ENCODE assay signal across 26 cellular contexts in the genomic region with DNA sequence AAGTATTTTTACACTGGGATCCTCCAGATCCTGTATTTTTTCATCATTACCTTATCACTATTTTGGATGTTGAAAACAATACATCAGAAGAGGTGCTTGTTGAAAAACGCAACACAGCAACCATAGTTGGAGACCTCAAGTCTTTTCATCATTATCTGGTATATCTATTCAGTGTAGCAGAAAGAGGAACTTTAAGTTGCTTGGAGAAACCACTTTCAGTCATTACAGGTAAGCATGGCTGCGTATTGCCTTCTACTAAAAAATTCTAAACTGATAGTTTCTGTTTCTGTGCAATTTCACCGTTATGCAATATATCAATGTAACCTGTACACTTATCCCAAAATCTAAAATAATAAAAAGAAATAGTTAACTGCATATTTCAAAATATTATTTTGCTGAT. TPM values are rescaled to one million over a fixed set of nuclear protein-coding genes. Genes with fewer than 3 reads are reported as not detected.
DNase-seq lines count a peak whose midpoint lies in the region; ATAC-seq and TF ChIP-seq lines count a peak whose summit lies in the region.
"Had no signal": no experiment of that assay in that cellular context is flagged by ENCODE, and none has a peak within 500 bp of the region (broad histone marks: within the 10 kb centered on the region; RNA-seq: fewer than 3 reads in every experiment).

No MANE protein-coding gene starts in this region.

- no peak for TF ChIP-seq EP300 in tibial nerve (IDR thresholded peaks at IDR 0.05)
- no peak for TF ChIP-seq EP300 in suprapubic skin (IDR thresholded peaks at IDR 0.05)

- no peak overlapping the region for H2AFZ ChIP-seq in OCI-LY3 (ENCODE audit: low read depth, low read length)

- WGBS in tibial nerve, 2 donors = 66 to 68% methylated on average over 3 of the region's 3 CpGs
- 65% methylated on average over 3 of the region's 3 CpGs for WGBS in suprapubic skin

- H3K27me3 ChIP-seq in OCI-LY3 (ENCODE audit: low read depth, low read length) (no peaks in the 10 kb centered on the region), tibial nerve (no peaks in the 10 kb centered on the region), suprapubic skin (no peaks in the 10 kb centered on the region)
- H3K27me3 ChIP-seq: ascending aorta; BLaER1 treated with 17β-estradiol and CSF1 and Interleukin-3, amounts not matched to agents 10 nM and 100 nM; esophagus muscularis mucosa; foreskin keratinocyte; heart left ventricle; sigmoid colon had no signal

- H3K4me2 ChIP-seq in OCI-LY3 (ENCODE audit: low read length) = peak overlapping the region; percentile 32
- H3K4me2 ChIP-seq: BLaER1 treated with 17β-estradiol and CSF1 and Interleukin-3, amounts not matched to agents 10 nM and 100 nM had no signal

- no peaks in the 10 kb centered on the region for H3K79me2 ChIP-seq in OCI-LY3 (ENCODE audit: low read length)

- H3K4me1 ChIP-seq in OCI-LY3 (ENCODE audit: low read length) (peaks cover 18% of the 10 kb centered on the region), tibial nerve (peaks cover 0 to 8% (median 0%) of the 10 kb centered on the region in 4 donors), suprapubic skin (no peaks in the 10 kb centered on the region)
- H3K4me1 ChIP-seq: ascending aorta; BLaER1 treated with 17β-estradiol and CSF1 and Interleukin-3, amounts not matched to agents 10 nM and 100 nM; foreskin keratinocyte; heart left ventricle; prostate gland; sigmoid colon had no signal

- H3K9me3 ChIP-seq in OCI-LY3 (ENCODE audit: insufficient read depth, low read length) (no peaks in the 10 kb centered on the region), tibial nerve (no peaks in the 10 kb centered on the region), suprapubic skin (no peaks in the 10 kb centered on the region)
- H3K9me3 ChIP-seq: ascending aorta; BLaER1 treated with 17β-estradiol and CSF1 and Interleukin-3, amounts not matched to agents 10 nM and 100 nM; esophagus muscularis mucosa; heart left ventricle; prostate gland; sigmoid colon had no signal

- H3K36me3 ChIP-seq in OCI-LY3 (replicated peaks; ENCODE audit: low read depth, low read length) (no peaks in the 10 kb centered on the region), tibial nerve (no peaks in the 10 kb centered on the region), suprapubic skin (no peaks in the 10 kb centered on the region)
- H3K36me3 ChIP-seq: ascending aorta; BLaER1 treated with 17β-estradiol and CSF1 and Interleukin-3, amounts not matched to agents 10 nM and 100 nM; esophagus muscularis mucosa; heart left ventricle; prostate gland; sigmoid colon had no signal

- no peak for DNase-seq in tibial nerve (ENCODE audit: low spot score in 2 of 2)
- DNase-seq in activated CD4-positive, CD25-positive, alpha-beta regulatory T cell (lab: John Stamatoyannopoulos, UW) = no peak
- no peak for DNase-seq in SIG-M5 (lab: John Stamatoyannopoulos, UW)
- no peak for DNase-seq in suprapubic skin (ENCODE audit: low spot score in 2 of 2)
- DNase-seq: activated B cell treated with CpG ODN at 0.5 μM for 24 hours; activated CD4-positive, alpha-beta memory T cell treated with anti-CD3 and anti-CD28 coated beads, Interleukin-2, amount 10 ng/mL, durations not matched to agents 7 days and 5 days; activated CD8-positive, alpha-beta memory T cell treated with anti-CD3 and anti-CD28 coated beads, Interleukin-2, amount 50 U/mL, for 48 hours; GF-D8; heart left ventricle; naive thymus-derived CD4-positive, alpha-beta T cell; NCI-H187 treated with DMSO at 0.1 percent for 48 hours; nucleus accumbens; sigmoid colon; stimulated activated CD4-positive, alpha-beta T cell treated with anti-CD3 and anti-CD28 coated beads, Interleukin-4, amount 100 ng/mL, for 4 hours; T1000 had no signal

- TF ChIP-seq POLR2A in GM18505 (IDR thresholded peaks at IDR 0.05; ENCODE audit: borderline replicate concordance, extremely low read depth, insufficient read depth, insufficient read length) = no peak
- TF ChIP-seq POLR2A in tibial nerve (IDR thresholded peaks at IDR 0.05) = no peak
- no peak for TF ChIP-seq POLR2A in suprapubic skin (IDR thresholded peaks at IDR 0.05)

- ATAC-seq in GM18505 (IDR thresholded peaks at IDR 0.05; ENCODE audit: unreplicated experiment) (peak; percentile 47), GM19395 (IDR thresholded peaks at IDR 0.05; ENCODE audit: unreplicated experiment) (peak; percentile 56), HG03159 (IDR thresholded peaks at IDR 0.05; ENCODE audit: unreplicated experiment) (peak; percentile 42)
- ATAC-seq: naive thymus-derived CD4-positive, alpha-beta T cell; stimulated activated memory B cell treated with anti-CD40 and anti-IgM and Interleukin-4, amounts not matched to agents 10 μg/mL and 1 μg/mL and 100 μg/mL, for 72 hours had no signal

- H3K9ac ChIP-seq in OCI-LY3 (ENCODE audit: low read length) = no peak overlapping the region
- H3K9ac ChIP-seq: BLaER1 treated with 17β-estradiol and CSF1 and Interleukin-3, amounts not matched to agents 10 nM and 100 nM had no signal

- H3K27ac ChIP-seq in OCI-LY3 (ENCODE audit: low read length) = no peak overlapping the region
- H3K27ac ChIP-seq in tibial nerve = no peak overlapping the region
- H3K27ac ChIP-seq in suprapubic skin = no peak overlapping the region
- H3K27ac ChIP-seq: ascending aorta; BLaER1 treated with 17β-estradiol and CSF1 and Interleukin-3, amounts not matched to agents 10 nM and 100 nM; esophagus muscularis mucosa; foreskin keratinocyte; heart left ventricle; prostate gland; sigmoid colon had no signal

- TF ChIP-seq CTCF in OCI-LY3 (IDR thresholded peaks at IDR 0.05; ENCODE audit: low read depth, low read length) (no peak), tibial nerve (IDR thresholded peaks at IDR 0.05) (no peak), suprapubic skin (IDR thresholded peaks at IDR 0.05) (no peak)

- no peaks in the 10 kb centered on the region for H4K20me1 ChIP-seq in OCI-LY3 (ENCODE audit: insufficient read depth, low read length)
- H4K20me1 ChIP-seq: BLaER1 treated with 17β-estradiol and CSF1 and Interleukin-3, amounts not matched to agents 10 nM and 100 nM had no signal

- H3K4me3 ChIP-seq in OCI-LY3 (ENCODE audit: low read length) (no peak overlapping the region), tibial nerve (no peak overlapping the region), suprapubic skin (no peak overlapping the region)
- H3K4me3 ChIP-seq: ascending aorta; BLaER1 treated with 17β-estradiol and CSF1 and Interleukin-3, amounts not matched to agents 10 nM and 100 nM; esophagus muscularis mucosa; heart left ventricle; prostate gland; sigmoid colon had no signal

RNA-seq across cellular contexts. Expression of gene PTPRQ, which starts 32.2 kb away (rescaled TPM):
- 10 to 100 TPM in 1 of 4 donors, 1 to 10 TPM in 3; 1.8 to 12.8 (median 3.4) TPM for total RNA-seq in tibial nerve
- total RNA-seq in suprapubic skin = under 1 TPM in 3 of 4 donors, not detected in 1; 0.24 to 0.47 (median 0.30) TPM
- total RNA-seq: activated B cell treated with CpG ODN at 0.5 μM for 24 hours; activated CD4-positive, alpha-beta memory T cell treated with anti-CD3 and anti-CD28 coated beads, Interleukin-2, amount 10 ng/mL, durations not matched to agents 7 days and 5 days; foreskin keratinocyte; H1; naive thymus-derived CD4-positive, alpha-beta T cell had no signal
